In genomic region chr13:24263652-24264051, GRCh38 we compare ENCODE assay signal across 13 cellular contexts. TPM values are rescaled to one million over a fixed set of nuclear protein-coding genes. Genes with fewer than 3 reads are reported as not detected.
DNase-seq lines count a peak whose midpoint lies in the region; ATAC-seq, FAIRE-seq and TF ChIP-seq lines count a peak whose summit lies in the region.
"Had no signal": no experiment of that assay in that cellular context is flagged by ENCODE, and none has a peak within 500 bp of the region (broad histone marks: within the 10 kb centered on the region; RNA-seq: fewer than 3 reads in every experiment).

No MANE protein-coding gene starts in this region.

- no peaks in the 10 kb centered on the region for H3K27me3 Mint-ChIP-seq in naive thymus-derived CD8-positive, alpha-beta T cell
- H3K27me3 Mint-ChIP-seq: naive B cell had no signal

- POLR2A ChIA-PET in IMR-90 (lab: Charles Lee; ENCODE audit: unreplicated experiment) (no interaction called here), SK-N-SH (lab: Yijun Ruan, JAX) (no interaction called here)
- POLR2A ChIA-PET in naive thymus-derived CD8-positive, alpha-beta T cell (lab: Charles Lee): interaction anchor here (0.6 to 24.5 kb wide), 4 partner anchors 6 to 247 kb away, joined by 3 to 661 read pairs (median 332); no protein-coding TSS in a partner anchor

- FAIRE-seq in RCC 7860 (lab: Jason Lieb, UNC): no peak
- FAIRE-seq: islet of Langerhans had no signal

- no peak overlapping the region for H3K56ac ChIP-seq in IMR-90 (ENCODE audit: extremely low read depth, insufficient read depth, low read length)

- H3K23ac ChIP-seq in IMR-90 (ENCODE audit: low read depth, low read length): no peak overlapping the region

- no peaks in the 10 kb centered on the region for H3K36me3 ChIP-seq in IMR-90 (ENCODE audit: control insufficient read depth, insufficient read depth, low read length)
- H3K36me3 ChIP-seq in SK-N-SH (replicated peaks in 1 of 2; ENCODE audit: control insufficient read depth in 1 of 2, insufficient read depth in 2 of 2, low read length in 1 of 2): no peaks in the 10 kb centered on the region

- H3K27ac ChIP-seq in IMR-90 (ENCODE audit: insufficient read depth, low read length) (no peak overlapping the region), SK-N-SH (ENCODE audit: low read depth in 2 of 2, low read length in 1 of 2) (no peak overlapping the region)

- DNase-seq in AG10803 (ENCODE audit: low read depth): peak; percentile 40
- DNase-seq in IMR-90: peak; percentile 88
- peak; percentile 27 to 61 for DNase-seq in cardiac fibroblast (ENCODE audit: low read depth in 2 of 2)
- DNase-seq in naive thymus-derived CD8-positive, alpha-beta T cell: no peak
- no peak for DNase-seq in RCC 7860 (ENCODE audit: low spot score)
- DNase-seq in DMS153 (lab: John Stamatoyannopoulos, UW): no peak
- DNase-seq in SK-N-SH: no peak
- DNase-seq: naive B cell; stimulated activated CD4-positive, alpha-beta T cell treated with anti-CD3 and anti-CD28 coated beads, Interleukin-12 subunit alpha, Interleukin-12 subunit beta, amount 100 ng/mL, for 4 hours had no signal

- no peak for TF ChIP-seq EP300 in SK-N-SH (IDR thresholded peaks at IDR 0.05; ENCODE audit: borderline replicate concordance in 1 of 2, low read depth in 1 of 2, low read length in 1 of 2)

- no peak overlapping the region for H2AK9ac ChIP-seq in IMR-90 (replicated peaks; ENCODE audit: low read depth, low read length, poor library complexity)

- no TSS peak for BruUV-seq in IMR-90 (replicated peaks; lab: Mats Ljungman, UMichigan)

- no peak overlapping the region for H2BK5ac ChIP-seq in IMR-90 (ENCODE audit: low read depth, low read length, poor library complexity, severe bottlenecking)

- H2BK15ac ChIP-seq in IMR-90 (ENCODE audit: low read depth, low read length): no peak overlapping the region

- H4K5ac ChIP-seq in IMR-90 (ENCODE audit: low read depth, low read length): no peak overlapping the region

- TF ChIP-seq CTCF in AG10803 (conservative IDR thresholded peaks at IDR 0.05; ENCODE audit: low read length) (no peak), IMR-90 (conservative IDR thresholded peaks at IDR 0.05; ENCODE audit: low read depth, low read length) (no peak), cardiac fibroblast (IDR thresholded peaks at IDR 0.05; ENCODE audit: low read depth, low read length) (no peak), SK-N-SH (IDR thresholded peaks at IDR 0.05) (no peak)

- no peak for TF ChIP-seq POLR2A in IMR-90 (IDR thresholded peaks at IDR 0.05; ENCODE audit: low read depth, low read length)

- no peaks in the 10 kb centered on the region for H3K79me2 ChIP-seq in SK-N-SH (ENCODE audit: insufficient read depth)

- H3K9me3 Mint-ChIP-seq in naive thymus-derived CD8-positive, alpha-beta T cell: no peaks in the 10 kb centered on the region
- H3K9me3 Mint-ChIP-seq: naive B cell had no signal

- peaks cover 16% of the 10 kb centered on the region; the same call in 1 of the 2 replicates for H3K9me1 ChIP-seq in IMR-90 (ENCODE audit: insufficient read depth, low read length)

- peaks cover 44 to 93% (median 92%) of the 10 kb centered on the region in 4 donors for H3K4me1 Mint-ChIP-seq in naive thymus-derived CD8-positive, alpha-beta T cell

- H3K27ac Mint-ChIP-seq in naive thymus-derived CD8-positive, alpha-beta T cell: peak overlapping the region; percentile 97 to 100 (median 98)
- H3K27ac Mint-ChIP-seq: naive B cell had no signal

- H3K9ac ChIP-seq in IMR-90 (ENCODE audit: low read depth, low read length) (no peak overlapping the region), SK-N-SH (no peak overlapping the region)

- H3K36me3 Mint-ChIP-seq in naive thymus-derived CD8-positive, alpha-beta T cell: peaks cover 0 to 17% (median 2%) of the 10 kb centered on the region in 3 donors

- ATAC-seq in IMR-90 (ENCODE audit: low read depth) (peak; percentile 95), HG03039 (IDR thresholded peaks at IDR 0.05; ENCODE audit: unreplicated experiment) (no peak)
- ATAC-seq in naive thymus-derived CD8-positive, alpha-beta T cell: no peak

- H4K91ac ChIP-seq in IMR-90 (ENCODE audit: insufficient read depth, low read depth, low read length): no peak overlapping the region

- H2AK5ac ChIP-seq in IMR-90 (ENCODE audit: low read depth, low read length): no peak overlapping the region

- TF ChIP-seq RAD21 in IMR-90 (IDR thresholded peaks at IDR 0.05; ENCODE audit: low read length): no peak
- TF ChIP-seq RAD21 in SK-N-SH (IDR thresholded peaks at IDR 0.05; ENCODE audit: low read length): no peak

- H4K8ac ChIP-seq in IMR-90 (ENCODE audit: low read depth in 2 of 2, low read length in 2 of 2): no peak overlapping the region

- H3K14ac ChIP-seq in IMR-90 (replicated peaks; ENCODE audit: low read depth, low read length): no peak overlapping the region

- 0% methylated on average over 1 of the region's 4 CpGs; no CpG with 5 or more reads in 1 of the 2 experiments for WGBS in IMR-90 (ENCODE audit: extremely low coverage in 2 of 2, insufficient read length in 1 of 2), 2 experiments
- WGBS in SK-N-SH (ENCODE audit: low lambda C conversion rate): 80% methylated on average over 4 of the region's 4 CpGs

- H3K4me3 Mint-ChIP-seq in naive thymus-derived CD8-positive, alpha-beta T cell: peak overlapping the region; percentile 65 to 85 (median 82)
- H3K4me3 Mint-ChIP-seq: naive B cell had no signal

- no peaks in the 10 kb centered on the region for H3K27me3 ChIP-seq in IMR-90 (ENCODE audit: control insufficient read depth, insufficient read depth, low read length)
- H3K27me3 ChIP-seq in SK-N-SH (ENCODE audit: insufficient read depth): no peaks in the 10 kb centered on the region

- H2BK120ac ChIP-seq in IMR-90 (ENCODE audit: low read depth, low read length): no peak overlapping the region

- no peak overlapping the region for H2BK20ac ChIP-seq in IMR-90 (ENCODE audit: low read depth, low read length)

- H3K4me3 ChIP-seq in AG10803 (ENCODE audit: low read length): no peak overlapping the region
- H3K4me3 ChIP-seq in IMR-90 (ENCODE audit: insufficient read depth, low read depth, low read length): no peak overlapping the region
- H3K4me3 ChIP-seq in cardiac fibroblast (replicated peaks in 1 of 2; ENCODE audit: low read depth in 2 of 2, low read length in 2 of 2): no peak overlapping the region
- H3K4me3 ChIP-seq in SK-N-SH (ENCODE audit: low read depth in 2 of 2, low read length in 1 of 2): no peak overlapping the region

- dilution Hi-C loops in IMR-90 (cut with HindIII; ENCODE audit: low sequenced_read_pairs, unreplicated experiment): no loop called here

- CTCF ChIA-PET in IMR-90 (lab: Yijun Ruan, JAX) (interaction anchor here (0.8 kb wide), 1 partner anchor 16 kb away, joined by 3 read pairs; no protein-coding TSS in a partner anchor), SK-N-SH (lab: Yijun Ruan, JAX) (interaction anchor here (1.8 kb wide), 1 partner anchor 35 kb away, joined by 6 read pairs; no protein-coding TSS in a partner anchor)

- no peak overlapping the region for H3K4ac ChIP-seq in IMR-90 (ENCODE audit: low read depth, low read length)

- peaks cover 4 to 34% of the 10 kb centered on the region in 2 experiments for H3K79me1 ChIP-seq in IMR-90 (ENCODE audit: low read depth in 1 of 2, low read length in 2 of 2)

- H3K4me2 ChIP-seq in IMR-90 (ENCODE audit: low read depth, low read length) (peak overlapping the region; percentile 44), SK-N-SH (no peak overlapping the region)

- H3K9me2 ChIP-seq in SK-N-SH: no peaks in the 10 kb centered on the region

- H4K20me1 ChIP-seq in IMR-90 (ENCODE audit: insufficient read depth, low read length): no peaks in the 10 kb centered on the region
- no peaks in the 10 kb centered on the region for H4K20me1 ChIP-seq in SK-N-SH (ENCODE audit: insufficient read depth)

- no peaks in the 10 kb centered on the region for H3F3A ChIP-seq in SK-N-SH (replicated peaks; ENCODE audit: insufficient read depth)

- H3K9me3 ChIP-seq in IMR-90 (ENCODE audit: control insufficient read depth, insufficient read depth, low read length) (no peaks in the 10 kb centered on the region), SK-N-SH (no peaks in the 10 kb centered on the region)
- H3K9me3 ChIP-seq: Caco-2 had no signal

- no peak overlapping the region for H2AFZ ChIP-seq in IMR-90 (replicated peaks; ENCODE audit: low read length, poor library complexity)
- H2AFZ ChIP-seq in SK-N-SH (ENCODE audit: low read depth): no peak overlapping the region

- in situ Hi-C loops in IMR-90 (cut with MboI; ENCODE audit: low sequenced_read_pairs): no loop called here

- H3K4me1 ChIP-seq in IMR-90 (ENCODE audit: control insufficient read depth, insufficient read depth, low read length) (peaks cover 5% of the 10 kb centered on the region), SK-N-SH (ENCODE audit: control insufficient read depth in 1 of 2, insufficient read depth in 2 of 2, low read depth in 1 of 2, low read length in 1 of 2) (no peaks in the 10 kb centered on the region; a peak in 1 of 4 replicates)

- no peak overlapping the region for H3K18ac ChIP-seq in IMR-90 (ENCODE audit: low read depth, low read length)

- intact Hi-C loops in IMR-90 (cut with micrococcal nuclease): no loop called here

TF ChIP-seq in IMR-90, 13 proteins besides CTCF, POLR2A, EP300 and RAD21:
- TF ChIP-seq NFE2L2 (IDR thresholded peaks at IDR 0.05; ENCODE audit: low read depth, low read length): no peak
- TF ChIP-seq BHLHE40 (IDR thresholded peaks at IDR 0.05; ENCODE audit: low read depth, low read length): peak; percentile 33; the same call in 1 of the 2 replicates
- TF ChIP-seq MAFK (IDR thresholded peaks at IDR 0.05; ENCODE audit: low read depth, low read length): no peak

TF ChIP-seq in SK-N-SH, 30 proteins besides CTCF, POLR2A, EP300 and RAD21:
- TF ChIP-seq MAX (IDR thresholded peaks at IDR 0.05; ENCODE audit: low read depth): no peak
- TF ChIP-seq SIN3A (IDR thresholded peaks at IDR 0.05; ENCODE audit: borderline replicate concordance, low read depth, low read length): no peak
- TF ChIP-seq TAF1 (IDR thresholded peaks at IDR 0.05; ENCODE audit: borderline replicate concordance, low read depth, low read length): no peak
- no peak for TF ChIP-seq CHD2 (IDR thresholded peaks at IDR 0.05; ENCODE audit: low read length, partially characterized antibody)

RNA-seq across cellular contexts. Expression of gene C1QTNF9, which starts 45.7 kb away (rescaled TPM):
- total RNA-seq in IMR-90 (2012; rRNA removed): under 0.01 and 0.18 TPM in 2 replicates
- polyA plus RNA-seq in IMR-90 (2012; rRNA removed): 0.21 and 0.22 TPM in 2 replicates
- polyA plus RNA-seq in IMR-90 (2012; cell fraction: cytosol; rRNA removed): 0.02 and 0.14 TPM in 2 replicates
- 0.08 and 0.49 TPM in 2 replicates for polyA plus RNA-seq in IMR-90 (2012; cell fraction: nucleus; rRNA removed; ENCODE audit: low replicate concordance)
- total RNA-seq in naive thymus-derived CD8-positive, alpha-beta T cell: under 1 TPM; 0.26 to 0.33 TPM
- polyA plus RNA-seq in naive thymus-derived CD8-positive, alpha-beta T cell: not detected
- not detected in 2 replicates for polyA plus RNA-seq in SK-N-SH (2012; rRNA removed)
- polyA plus RNA-seq in SK-N-SH (2012; cell fraction: cytosol; rRNA removed): not detected in 2 replicates
- polyA plus RNA-seq in SK-N-SH (2012; cell fraction: nucleus; rRNA removed): 0.05 TPM in 1 of 2 replicates, not detected in the other
- total RNA-seq: Caco-2, epithelial cell of proximal tubule had no signal

Comparison
In these comparisons a context has a peak if more than half of its experiments do, and no peak if none do; other contexts are left out.
1. DNase-seq: peak in AG10803 (single experiment), IMR-90 (single experiment) and cardiac fibroblast (2 of 2); none in naive thymus-derived CD8-positive, alpha-beta T cell (0 of 10), RCC 7860 (single experiment), DMS153 (single experiment) and SK-N-SH (single experiment).